27 cellular contexts compared by ENCODE assay signal in genomic region chr7:151128144-151128543, GRCh38. TPM values are rescaled to one million over a fixed set of nuclear protein-coding genes. Genes with fewer than 3 reads are reported as not detected.
"Had no signal": no experiment of that assay in that cellular context is flagged by ENCODE, and none has a peak within 500 bp of the region (broad histone marks: within the 10 kb centered on the region; RNA-seq: fewer than 3 reads in every experiment).

No MANE protein-coding gene starts in this region.

- H3K9me3 ChIP-seq: esophagus squamous epithelium, gastroesophageal sphincter, pancreas, prostate gland, spleen, testis, tibial nerve had no signal

- DNase-seq: effector memory CD8-positive, alpha-beta T cell; esophagus squamous epithelium; foreskin fibroblast; immature natural killer cell; mesendoderm; naive thymus-derived CD4-positive, alpha-beta T cell; nucleus accumbens; spleen; stimulated activated CD4-positive, alpha-beta T cell treated with anti-CD3 and anti-CD28 coated beads, Interleukin-15, amount 100 ng/mL, for 24 hours; stimulated activated CD4-positive, alpha-beta T cell treated with anti-CD3 and anti-CD28 coated beads, Interleukin-1b, Interleukin-23, amount 100 ng/mL, for 48 hours; stimulated activated CD4-positive, alpha-beta T cell treated with anti-CD3 and anti-CD28 coated beads, Interleukin-4, amount 100 ng/mL, for 24 hours; stimulated activated naive B cell treated with anti-CD40 and anti-IgM and Interleukin-4, amounts not matched to agents 10 μg/mL and 1 μg/mL and 100 μg/mL, for 72 hours; stimulated activated naive CD8-positive, alpha-beta T cell treated with anti-CD3 and anti-CD28 coated beads, Interleukin-15, amount 100 ng/mL, for 72 hours; testis had no signal

- H3K4me3 ChIP-seq: esophagus squamous epithelium, gastroesophageal sphincter, pancreas, prostate gland, spleen, testis, tibial nerve had no signal

- H3K9me3 Mint-ChIP-seq: dendritic cell treated with granulocyte-macrophage colony-stimulating factor and Interleukin-4, amounts not matched to agents 40 ng/mL and 50 ng/mL, for 4 days; effector memory CD8-positive, alpha-beta T cell; immature natural killer cell; naive thymus-derived CD4-positive, alpha-beta T cell; stimulated activated naive B cell treated with anti-CD40 and anti-IgM and Interleukin-4, amounts not matched to agents 10 μg/mL and 1 μg/mL and 100 μg/mL, for 72 hours; stimulated activated naive CD8-positive, alpha-beta T cell treated with anti-CD3 and anti-CD28 coated beads, Interleukin-15, amount 100 ng/mL, for 72 hours had no signal

- H3K27ac ChIP-seq: esophagus squamous epithelium, gastroesophageal sphincter, pancreas, prostate gland, spleen, testis, tibial nerve had no signal

- ATAC-seq: effector memory CD8-positive, alpha-beta T cell; gastroesophageal sphincter; naive thymus-derived CD4-positive, alpha-beta T cell; pancreas; sciatic nerve; stimulated activated naive B cell treated with anti-CD40 and anti-IgM and Interleukin-4, amounts not matched to agents 10 μg/mL and 1 μg/mL and 100 μg/mL, for 72 hours; stimulated activated naive CD8-positive, alpha-beta T cell treated with anti-CD3 and anti-CD28 coated beads, Interleukin-15, amount 100 ng/mL, for 72 hours had no signal

- H3K27me3 ChIP-seq: esophagus squamous epithelium, gastroesophageal sphincter, pancreas, spleen, testis, tibial nerve had no signal

- H3K4me1 ChIP-seq: pancreas had no signal

- H3K4me1 Mint-ChIP-seq: immature natural killer cell had no signal

- H3K27me3 Mint-ChIP-seq: dendritic cell treated with granulocyte-macrophage colony-stimulating factor and Interleukin-4, amounts not matched to agents 40 ng/mL and 50 ng/mL, for 4 days; effector memory CD8-positive, alpha-beta T cell; naive thymus-derived CD4-positive, alpha-beta T cell; stimulated activated naive CD8-positive, alpha-beta T cell treated with anti-CD3 and anti-CD28 coated beads, Interleukin-15, amount 100 ng/mL, for 72 hours had no signal

- H3K27ac Mint-ChIP-seq: dendritic cell treated with granulocyte-macrophage colony-stimulating factor and Interleukin-4, amounts not matched to agents 40 ng/mL and 50 ng/mL, for 4 days; immature natural killer cell; naive thymus-derived CD4-positive, alpha-beta T cell; stimulated activated naive B cell treated with anti-CD40 and anti-IgM and Interleukin-4, amounts not matched to agents 10 μg/mL and 1 μg/mL and 100 μg/mL, for 72 hours; stimulated activated naive CD8-positive, alpha-beta T cell treated with anti-CD3 and anti-CD28 coated beads, Interleukin-15, amount 100 ng/mL, for 72 hours had no signal

- H3K4me3 Mint-ChIP-seq: dendritic cell treated with granulocyte-macrophage colony-stimulating factor and Interleukin-4, amounts not matched to agents 40 ng/mL and 50 ng/mL, for 4 days; effector memory CD8-positive, alpha-beta T cell; immature natural killer cell; naive thymus-derived CD4-positive, alpha-beta T cell; stimulated activated naive B cell treated with anti-CD40 and anti-IgM and Interleukin-4, amounts not matched to agents 10 μg/mL and 1 μg/mL and 100 μg/mL, for 72 hours; stimulated activated naive CD8-positive, alpha-beta T cell treated with anti-CD3 and anti-CD28 coated beads, Interleukin-15, amount 100 ng/mL, for 72 hours had no signal

RNA-seq across cellular contexts. Expression of gene GBX1, which starts 39.4 kb away (rescaled TPM):
- total RNA-seq: epithelial cell of proximal tubule; esophagus squamous epithelium; gastroesophageal sphincter; liver; lung microvascular endothelial cell; naive thymus-derived CD4-positive, alpha-beta T cell; pancreas; prostate gland; renal cortical epithelial cell; sciatic nerve; skeletal muscle tissue; spleen; subcutaneous adipose tissue; tibial nerve; ureter had no signal

RNA-seq across cellular contexts. Expression of gene ASB10, which starts 58.9 kb away (rescaled TPM):
- total RNA-seq: epithelial cell of proximal tubule; esophagus squamous epithelium; gastroesophageal sphincter; liver; lung microvascular endothelial cell; naive thymus-derived CD4-positive, alpha-beta T cell; pancreas; prostate gland; renal cortical epithelial cell; sciatic nerve; spleen; subcutaneous adipose tissue; tibial nerve; ureter had no signal
